Comparison of ENCODE assay signal across 1 cellular context in genomic region chr2:26846334-26846863, GRCh38.
A peak's percentile ranks its signal among the peaks of the same experiment; 100 is the strongest.
TF ChIP-seq lines count a peak whose summit lies in the region.

No MANE protein-coding gene starts in this region.

TF ChIP-seq in H1, 55 proteins besides CTCF, POLR2A, EP300 and RAD21:
- peak in 1 of 2 experiments; percentile 64; a peak in 2 of 4 replicates for TF ChIP-seq SIN3A (conservative IDR thresholded peaks at IDR 0.05 in 1 of 2, IDR thresholded peaks at IDR 0.05 in 1 of 2; ENCODE audit: low read depth in 1 of 2, low read length in 2 of 2)
- TF ChIP-seq CTBP2 (IDR thresholded peaks at IDR 0.05; ENCODE audit: borderline replicate concordance, insufficient read depth, insufficient read length, low read length) = peak; percentile 58
- TF ChIP-seq SAP30 (IDR thresholded peaks at IDR 0.05; ENCODE audit: insufficient read depth, insufficient replicate concordance, low read length) = no peak
- TF ChIP-seq CBX5 (IDR thresholded peaks at IDR 0.05; ENCODE audit: low read depth, low read length) = no peak
- TF ChIP-seq RBBP5 (IDR thresholded peaks at IDR 0.05; ENCODE audit: borderline replicate concordance, low read depth, low read length) = peak; percentile 64; the same call in 1 of the 2 replicates
- no peak for TF ChIP-seq POLR2AphosphoS5 (IDR thresholded peaks at IDR 0.05; ENCODE audit: low read depth, low read length)
- peak; percentile 52; the same call in 1 of the 2 replicates for TF ChIP-seq BACH1 (IDR thresholded peaks at IDR 0.05; ENCODE audit: low read length)
- 0 out of 2 replicates have a peak, but pooled peaks have one; percentile 30 for TF ChIP-seq JUND (IDR thresholded peaks at IDR 0.05; ENCODE audit: low read length)
- TF ChIP-seq TAF1 (IDR thresholded peaks at IDR 0.05; ENCODE audit: low read depth, low read length) = no peak
- TF ChIP-seq EGR1 (IDR thresholded peaks at IDR 0.05; ENCODE audit: borderline replicate concordance, low read depth, low read length) = peak; percentile 58; the same call in 1 of the 2 replicates
- 0 out of 2 replicates have a peak, but pooled peaks have one; percentile 15 for TF ChIP-seq SP1 (IDR thresholded peaks at IDR 0.05; ENCODE audit: low read depth, low read length)
- no peak for TF ChIP-seq ASH2L (IDR thresholded peaks at IDR 0.05; ENCODE audit: low read length)
- 0 out of 4 replicates have a peak, but pooled peaks of 1 of the 2 experiments have one; percentile 67 for TF ChIP-seq HDAC2 (IDR thresholded peaks at IDR 0.05; ENCODE audit: borderline replicate concordance in 1 of 2, low read depth in 2 of 2, low read length in 2 of 2)
- no peak for TF ChIP-seq CBX8 (IDR thresholded peaks at IDR 0.05; ENCODE audit: borderline replicate concordance, low read depth, low read length)
- TF ChIP-seq CREB1 (IDR thresholded peaks at IDR 0.05) = peak; percentile 57
- TF ChIP-seq TBP (IDR thresholded peaks at IDR 0.05; ENCODE audit: low read depth, low read length) = peak; percentile 42; the same call in 1 of the 2 replicates
- TF ChIP-seq GABPA (IDR thresholded peaks at IDR 0.05; ENCODE audit: borderline replicate concordance, insufficient read depth, low read length) = peak; percentile 28; the same call in 1 of the 2 replicates
- TF ChIP-seq KDM4A (IDR thresholded peaks at IDR 0.05; ENCODE audit: low read depth, low read length, severe bottlenecking) = peak; percentile 66
- TF ChIP-seq YY1 (IDR thresholded peaks at IDR 0.05; ENCODE audit: low read depth, low read length) = no peak
- no peak for TF ChIP-seq MAX (IDR thresholded peaks at IDR 0.05)
